8 cellular contexts compared by ENCODE assay signal in the genomic region with DNA sequence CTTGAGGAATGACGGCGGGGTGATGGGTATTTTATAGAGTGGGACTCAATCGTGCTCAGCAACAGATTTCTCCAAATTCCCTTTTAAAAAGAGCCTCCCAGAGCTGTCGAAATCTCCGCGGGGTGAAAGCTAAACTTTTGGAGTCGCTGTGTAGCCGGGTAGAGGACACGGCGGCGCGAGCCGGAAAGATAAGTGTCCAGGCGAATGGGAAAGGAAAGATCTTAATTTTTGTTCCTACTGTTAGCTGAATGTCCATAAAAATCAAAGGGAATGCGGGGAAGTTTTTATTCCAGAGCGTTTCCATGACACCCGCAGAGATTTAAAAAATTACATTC. TPM values are rescaled to one million over a fixed set of nuclear protein-coding genes. Genes with fewer than 3 reads are reported as not detected.
A peak's percentile ranks its signal among the peaks of the same experiment; 100 is the strongest.
DNase-seq lines count a peak whose midpoint lies in the region; ATAC-seq and TF ChIP-seq lines count a peak whose summit lies in the region.

No MANE protein-coding gene starts in this region.

- peak overlapping the region; percentile 88 for H3K27ac Mint-ChIP-seq in activated T-cell treated with anti-CD3 and anti-CD28 coated beads, Interleukin-2, amount 50 U/mL, for 72 hours
- no peak overlapping the region for H3K27ac Mint-ChIP-seq in dendritic cell treated with granulocyte-macrophage colony-stimulating factor and Interleukin-4, amounts not matched to agents 40 ng/mL and 50 ng/mL, for 4 days

- H3K27ac ChIP-seq in uterus: peak overlapping the region in 1 of 2 donors; percentile 4

- H3K4me3 Mint-ChIP-seq in activated T-cell treated with anti-CD3 and anti-CD28 coated beads, Interleukin-2, amount 50 U/mL, for 72 hours: peak overlapping the region; percentile 94 to 96
- peak overlapping the region; percentile 90 for H3K4me3 Mint-ChIP-seq in dendritic cell treated with granulocyte-macrophage colony-stimulating factor and Interleukin-4, amounts not matched to agents 40 ng/mL and 50 ng/mL, for 4 days

- H3K27me3 ChIP-seq in uterus: peaks cover 4 to 15% of the 10 kb centered on the region in 2 donors

- no peaks in the 10 kb centered on the region for H3K9me3 ChIP-seq in mucosa of descending colon
- H3K9me3 ChIP-seq in uterus: no peaks in the 10 kb centered on the region

- peaks cover 27% of the 10 kb centered on the region for H3K4me1 ChIP-seq in mucosa of descending colon (ENCODE audit: low read depth)
- H3K4me1 ChIP-seq in uterus: no peaks in the 10 kb centered on the region

- H3K9me3 Mint-ChIP-seq in activated T-cell treated with anti-CD3 and anti-CD28 coated beads, Interleukin-2, amount 50 U/mL, for 72 hours: no peaks in the 10 kb centered on the region
- no peaks in the 10 kb centered on the region for H3K9me3 Mint-ChIP-seq in dendritic cell treated with granulocyte-macrophage colony-stimulating factor and Interleukin-4, amounts not matched to agents 40 ng/mL and 50 ng/mL, for 4 days

- H3K27me3 Mint-ChIP-seq in activated T-cell treated with anti-CD3 and anti-CD28 coated beads, Interleukin-2, amount 50 U/mL, for 72 hours (ENCODE audit: low read depth): peaks cover 60% of the 10 kb centered on the region
- peaks cover 80% of the 10 kb centered on the region for H3K27me3 Mint-ChIP-seq in dendritic cell treated with granulocyte-macrophage colony-stimulating factor and Interleukin-4, amounts not matched to agents 40 ng/mL and 50 ng/mL, for 4 days

- TF ChIP-seq POLR2A in uterus (IDR thresholded peaks at IDR 0.05): no peak

- peaks cover 30% of the 10 kb centered on the region for H3K4me1 Mint-ChIP-seq in activated T-cell treated with anti-CD3 and anti-CD28 coated beads, Interleukin-2, amount 50 U/mL, for 72 hours (ENCODE audit: low read depth)
- peaks cover 35% of the 10 kb centered on the region for H3K4me1 Mint-ChIP-seq in dendritic cell treated with granulocyte-macrophage colony-stimulating factor and Interleukin-4, amounts not matched to agents 40 ng/mL and 50 ng/mL, for 4 days (ENCODE audit: low read depth)

- H3K4me3 ChIP-seq in mucosa of descending colon (no peak overlapping the region), uterus (peak overlapping the region; percentile 34 to 40)

- intact Hi-C loops in dendritic cell treated with granulocyte-macrophage colony-stimulating factor and Interleukin-4, amounts not matched to agents 40 ng/mL and 50 ng/mL, for 4 days (cut with micrococcal nuclease): loop anchor here (2.0 to 10.0 kb wide), 2 partner anchors 442 to 574 kb away; no protein-coding TSS in a partner anchor
- intact Hi-C loops in mucosa of descending colon (cut with DNase I, micrococcal nuclease) (loop anchor here (5.0 to 10.0 kb wide), 2 partner anchors 614 to 622 kb away; no protein-coding TSS in a partner anchor), uterus (cut with DNase I; ENCODE audit: low total_unique reads) (no loop called here)

- H3K36me3 Mint-ChIP-seq in activated T-cell treated with anti-CD3 and anti-CD28 coated beads, Interleukin-2, amount 50 U/mL, for 72 hours (ENCODE audit: insufficient read depth in 2 of 2): peaks cover 1 to 6% of the 10 kb centered on the region in 2 donors
- H3K36me3 Mint-ChIP-seq in dendritic cell treated with granulocyte-macrophage colony-stimulating factor and Interleukin-4, amounts not matched to agents 40 ng/mL and 50 ng/mL, for 4 days (ENCODE audit: low read depth): peaks cover 10% of the 10 kb centered on the region

- H3K36me3 ChIP-seq in mucosa of descending colon (ENCODE audit: low read depth) (no peaks in the 10 kb centered on the region), uterus (no peaks in the 10 kb centered on the region)

- TF ChIP-seq CTCF in mucosa of descending colon (IDR thresholded peaks at IDR 0.05) (no peak), uterus (IDR thresholded peaks at IDR 0.05) (no peak)

- ATAC-seq in activated T-cell treated with anti-CD3 and anti-CD28 coated beads, Interleukin-2, amount 50 U/mL, for 72 hours (replicated peaks in 1 of 2): no peak
- ATAC-seq in mucosa of descending colon (peak; percentile 3), HG03159 (IDR thresholded peaks at IDR 0.05; ENCODE audit: unreplicated experiment) (no peak), GM21423 (IDR thresholded peaks at IDR 0.05; ENCODE audit: unreplicated experiment) (no peak)

- DNase-seq in activated T-cell treated with anti-CD3 and anti-CD28 coated beads, Interleukin-2, amount 50 U/mL, for 72 hours: no peak
- no peak for DNase-seq in activated T-cell treated with anti-CD3 and anti-CD28 coated beads, Interleukin-2, amount 50 U/mL, for 48 hours
- no peak for DNase-seq in mucosa of descending colon
- DNase-seq in uterus: no peak
- DNase-seq in superior temporal gyrus (ENCODE audit: extremely low spot score): no peak

RNA-seq across cellular contexts. Expression of a gene that starts 9.1 kb away (rescaled TPM):
- total RNA-seq in activated T-cell treated with anti-CD3 and anti-CD28 coated beads, Interleukin-2, amount 50 U/mL, for 72 hours: 1 to 10 TPM; 1.2 to 7.2 TPM
- under 1 TPM in 2 of 3 donors, not detected in 1; 0.32 to 0.46 TPM for total RNA-seq in mucosa of descending colon
- under 1 TPM in 2 of 4 donors, not detected in 2; 0.62 to 0.82 TPM for total RNA-seq in uterus
